ENCODE assay signal across 9 cellular contexts in the genomic region with DNA sequence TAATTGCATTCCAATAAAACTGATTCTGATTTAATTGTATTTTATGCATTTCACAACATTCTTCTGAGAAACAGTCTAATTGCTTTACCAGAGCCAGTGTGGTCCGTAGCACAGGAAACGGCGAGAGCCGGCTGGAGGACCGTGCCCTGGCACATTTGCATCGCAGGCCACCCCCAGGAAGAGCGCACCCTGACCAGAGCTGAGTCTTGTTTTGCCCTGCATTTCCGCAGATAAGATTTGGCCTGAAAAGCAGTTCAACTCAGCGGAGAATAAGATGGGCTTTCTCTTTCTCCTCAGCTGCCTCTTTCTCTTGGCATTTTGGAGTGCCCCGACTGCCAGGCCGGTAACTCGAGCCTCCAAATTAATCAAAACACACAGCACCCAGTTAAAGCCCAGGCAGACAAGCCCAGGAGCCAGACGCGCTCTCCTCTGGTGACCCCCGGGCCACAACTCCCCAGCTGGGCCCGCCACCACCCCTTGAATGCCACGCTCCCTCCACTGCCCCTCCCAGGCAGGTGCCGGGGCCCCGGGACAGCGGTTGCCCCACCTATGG. TPM values are rescaled to one million over a fixed set of nuclear protein-coding genes. Genes with fewer than 3 reads are reported as not detected.
DNase-seq lines count a peak whose midpoint lies in the region; ATAC-seq and TF ChIP-seq lines count a peak whose summit lies in the region.
"Had no signal": no experiment of that assay in that cellular context is flagged by ENCODE, and none has a peak within 500 bp of the region (broad histone marks: within the 10 kb centered on the region; RNA-seq: fewer than 3 reads in every experiment).

No MANE protein-coding gene starts in this region.

- H3K79me2 ChIP-seq in SU-DHL-6 (ENCODE audit: insufficient read depth, low read length), result peaks cover 33% of the 10 kb centered on the region

- H3K4me2 ChIP-seq in SU-DHL-6 (ENCODE audit: low read depth, low read length, poor library complexity, severe bottlenecking), result peak overlapping the region; percentile 69

- peak overlapping the region; percentile 86 for H3K9ac ChIP-seq in SU-DHL-6 (ENCODE audit: low read length)

- H3K36me3 ChIP-seq in SU-DHL-6 (ENCODE audit: low read length) (peaks cover 9% of the 10 kb centered on the region; the same call in 1 of the 2 replicates), heart left ventricle (no peaks in the 10 kb centered on the region), gastrocnemius medialis (no peaks in the 10 kb centered on the region)

- H3K4me3 ChIP-seq in SU-DHL-6 (ENCODE audit: insufficient read depth, low read length, poor library complexity, severe bottlenecking), result peak overlapping the region; percentile 84
- H3K4me3 ChIP-seq in heart left ventricle, result peak overlapping the region; percentile 56 to 85 (median 69)
- H3K4me3 ChIP-seq in gastrocnemius medialis, result peak overlapping the region; percentile 70 to 81 (median 72)

- peaks cover 0 to 19% (median 5%) of the 10 kb centered on the region in 12 donors for H3K4me1 ChIP-seq in heart left ventricle
- H3K4me1 ChIP-seq in gastrocnemius medialis, result peaks cover 33 to 64% of the 10 kb centered on the region in 2 donors

- H3K9me3 ChIP-seq in SU-DHL-6 (ENCODE audit: insufficient read depth, low read length), result no peaks in the 10 kb centered on the region
- H3K9me3 ChIP-seq in heart left ventricle, result peaks cover 0 to 7% (median 0%) of the 10 kb centered on the region in 12 donors
- H3K9me3 ChIP-seq in gastrocnemius medialis, result no peaks in the 10 kb centered on the region

- TF ChIP-seq POLR2A in GM18505 (IDR thresholded peaks at IDR 0.05; ENCODE audit: borderline replicate concordance, extremely low read depth, insufficient read depth, insufficient read length) (no peak), heart left ventricle (IDR thresholded peaks at IDR 0.05) (no peak), gastrocnemius medialis (IDR thresholded peaks at IDR 0.05) (no peak)

- in situ Hi-C loops in gastrocnemius medialis (cut with MboI; ENCODE audit: low sequenced_read_pairs in 4 of 4), result no loop called here

- no peaks in the 10 kb centered on the region for H3K27me3 ChIP-seq in SU-DHL-6 (ENCODE audit: low read length)
- H3K27me3 ChIP-seq in heart left ventricle, result peaks cover 0 to 35% (median 3%) of the 10 kb centered on the region in 9 donors
- no peaks in the 10 kb centered on the region for H3K27me3 ChIP-seq in gastrocnemius medialis

- intact Hi-C loops in heart left ventricle (cut with DNase I) (loop anchor here in 1 of 10 donors (5.0 kb wide), 1 partner anchor 34 kb away; no protein-coding TSS in a partner anchor), gastrocnemius medialis (cut with DNase I; ENCODE audit: low total_unique reads) (no loop called here)

- peaks cover 17% of the 10 kb centered on the region; the same call in 1 of the 2 replicates for H3F3A ChIP-seq in SU-DHL-6 (ENCODE audit: insufficient read depth)

- H2AFZ ChIP-seq in SU-DHL-6 (ENCODE audit: low read depth, low read length, severe bottlenecking), result peak overlapping the region; percentile 96

- 1 to 2% (median 1%) methylated on average over 14 to 20 of the region's 20 CpGs for WGBS in heart left ventricle, 4 donors

- peak overlapping the region; percentile 72 for H3K27ac ChIP-seq in SU-DHL-6 (ENCODE audit: low read depth, low read length)
- H3K27ac ChIP-seq in heart left ventricle, result peak overlapping the region; percentile 41 to 88 (median 76)
- peak overlapping the region; percentile 86 to 99 (median 93) for H3K27ac ChIP-seq in gastrocnemius medialis

- TF ChIP-seq CTCF in SU-DHL-6 (IDR thresholded peaks at IDR 0.05; ENCODE audit: insufficient read depth, low read length, poor library complexity, severe bottlenecking) (no peak), heart left ventricle (IDR thresholded peaks at IDR 0.05) (no peak), gastrocnemius medialis (IDR thresholded peaks at IDR 0.05 in 4 of 5, conservative IDR thresholded peaks at IDR 0.05 in 1 of 5) (no peak)

- peak; percentile 29 for DNase-seq in 8988T
- peak in 2 of 5 donors; percentile 15 to 46 for DNase-seq in heart left ventricle
- DNase-seq in gastrocnemius medialis, result peak; percentile 11 to 39
- no peak for DNase-seq in NCI-H187 treated with DMSO at 0.1 percent for 48 hours (lab: John Stamatoyannopoulos, UW)
- DNase-seq in NCI-H1436 treated with DMSO at 0.1 percent for 48 hours (lab: John Stamatoyannopoulos, UW), result no peak

- peak; percentile 42 for ATAC-seq in GM18505 (IDR thresholded peaks at IDR 0.05; ENCODE audit: unreplicated experiment)
- ATAC-seq in HG02852 (IDR thresholded peaks at IDR 0.05; ENCODE audit: unreplicated experiment), result peak; percentile 58
- peak in 3 of 4 donors; percentile 39 to 55 (median 41) for ATAC-seq in heart left ventricle
- peak; percentile 25 to 37 for ATAC-seq in gastrocnemius medialis

- H4K20me1 ChIP-seq in SU-DHL-6 (ENCODE audit: low read depth, low read length), result no peaks in the 10 kb centered on the region

- H3K9me2 ChIP-seq in SU-DHL-6 (replicated peaks; ENCODE audit: insufficient read depth, low read length), result no peaks in the 10 kb centered on the region

RNA-seq across cellular contexts. Expression of a gene that starts 0.5 kb away (rescaled TPM):
- 1 to 10 TPM; 1.6 to 9.9 (median 5.1) TPM for total RNA-seq in heart left ventricle
- 1 to 10 TPM; 1.0 to 1.3 TPM for polyA plus RNA-seq in heart left ventricle
- total RNA-seq in gastrocnemius medialis, result 10 to 100 TPM in 1 of 4 donors, 1 to 10 TPM in 3; 2.0 to 11.4 (median 5.7) TPM
- total RNA-seq: lung microvascular endothelial cell had no signal

RNA-seq across cellular contexts. Expression of a gene that starts 0.9 kb away (rescaled TPM):
- total RNA-seq in heart left ventricle (1 to 10 TPM in 8 of 9 donors, under 1 TPM in 1; 0.96 to 6.9 (median 1.9) TPM), gastrocnemius medialis (10 to 100 TPM in 1 of 4 donors, 1 to 10 TPM in 3; 1.9 to 66.8 (median 3.8) TPM)
- polyA plus RNA-seq in heart left ventricle, result 1 to 10 TPM in 1 of 2 donors, under 1 TPM in 1; 0.55 to 2.2 TPM
- total RNA-seq: lung microvascular endothelial cell had no signal

Comparison
In these comparisons a context has a peak if more than half of its experiments do, and no peak if none do; other contexts are left out.
1. DNase-seq: peak in 8988T (single experiment) and gastrocnemius medialis (2 of 2); none in NCI-H187 treated with DMSO at 0.1 percent for 48 hours (single experiment) and NCI-H1436 treated with DMSO at 0.1 percent for 48 hours (single experiment).
2. Peak in every context shown above with its lines, with median percentiles within 50 percentile points of each other: ATAC-seq, H3K27ac ChIP-seq and H3K4me3 ChIP-seq.